Comparison of ENCODE assay signal across 31 cellular contexts in genomic region chr13:32592082-32592481, GRCh38.
"Had no signal": no experiment of that assay in that cellular context is flagged by ENCODE, and none has a peak within 500 bp of the region (broad histone marks: within the 10 kb centered on the region; RNA-seq: fewer than 3 reads in every experiment).

No MANE protein-coding gene starts in this region.

- H3K9me3 ChIP-seq: ovary, psoas muscle, right lobe of liver, sigmoid colon, spleen, suprapubic skin, testis, tibial artery, transverse colon, upper lobe of left lung, vagina had no signal

- H3K4me1 ChIP-seq: parathyroid adenoma had no signal

- H3K36me3 ChIP-seq: neural progenitor cell, ovary, right lobe of liver, sigmoid colon, spleen, suprapubic skin, tibial artery, transverse colon, upper lobe of left lung, vagina had no signal

- H3K4me2 ChIP-seq: neural progenitor cell had no signal

- H3K4me3 Mint-ChIP-seq: natural killer cell treated with Interleukin-12 subunit alpha and Interleukin-12 subunit beta and Interleukin-15 and Interleukin-18, amount 100 ng/mL, for 72 hours; nephron progenitor cell; neural progenitor cell; stimulated activated memory B cell treated with anti-CD40 and anti-IgM and Interleukin-4, amounts not matched to agents 10 μg/mL and 1 μg/mL and 100 μg/mL, for 72 hours; stimulated activated naive CD8-positive, alpha-beta T cell treated with anti-CD3 and anti-CD28 coated beads, Interleukin-15, amount 100 ng/mL, for 72 hours had no signal

- H3K27me3 ChIP-seq: neural progenitor cell, ovary, right lobe of liver, sigmoid colon, spleen, suprapubic skin, testis, tibial artery, transverse colon, upper lobe of left lung, vagina had no signal

- H3K27ac Mint-ChIP-seq: natural killer cell treated with Interleukin-12 subunit alpha and Interleukin-12 subunit beta and Interleukin-15 and Interleukin-18, amount 100 ng/mL, for 72 hours; neural progenitor cell; progenitor cell of endocrine pancreas; stimulated activated memory B cell treated with anti-CD40 and anti-IgM and Interleukin-4, amounts not matched to agents 10 μg/mL and 1 μg/mL and 100 μg/mL, for 72 hours; stimulated activated naive CD8-positive, alpha-beta T cell treated with anti-CD3 and anti-CD28 coated beads, Interleukin-15, amount 100 ng/mL, for 72 hours had no signal

- H3K27me3 Mint-ChIP-seq: naive thymus-derived CD8-positive, alpha-beta T cell; natural killer cell treated with Interleukin-12 subunit alpha and Interleukin-12 subunit beta and Interleukin-15 and Interleukin-18, amount 100 ng/mL, for 72 hours; progenitor cell of endocrine pancreas; stimulated activated memory B cell treated with anti-CD40 and anti-IgM and Interleukin-4, amounts not matched to agents 10 μg/mL and 1 μg/mL and 100 μg/mL, for 72 hours; stimulated activated naive CD8-positive, alpha-beta T cell treated with anti-CD3 and anti-CD28 coated beads, Interleukin-15, amount 100 ng/mL, for 72 hours had no signal

- H3K4me3 ChIP-seq: neural progenitor cell, ovary, psoas muscle, right lobe of liver, sigmoid colon, spleen, suprapubic skin, testis, tibial artery, transverse colon, upper lobe of left lung, vagina had no signal

- H3K9me3 Mint-ChIP-seq: natural killer cell treated with Interleukin-12 subunit alpha and Interleukin-12 subunit beta and Interleukin-15 and Interleukin-18, amount 100 ng/mL, for 72 hours; stimulated activated memory B cell treated with anti-CD40 and anti-IgM and Interleukin-4, amounts not matched to agents 10 μg/mL and 1 μg/mL and 100 μg/mL, for 72 hours; stimulated activated naive CD8-positive, alpha-beta T cell treated with anti-CD3 and anti-CD28 coated beads, Interleukin-15, amount 100 ng/mL, for 72 hours had no signal

- H3K27ac ChIP-seq: neural progenitor cell, ovary, parathyroid adenoma, psoas muscle, right lobe of liver, spleen, suprapubic skin, testis, transverse colon, upper lobe of left lung, vagina had no signal

- H3K36me3 Mint-ChIP-seq: natural killer cell treated with Interleukin-12 subunit alpha and Interleukin-12 subunit beta and Interleukin-15 and Interleukin-18, amount 100 ng/mL, for 72 hours; stimulated activated memory B cell treated with anti-CD40 and anti-IgM and Interleukin-4, amounts not matched to agents 10 μg/mL and 1 μg/mL and 100 μg/mL, for 72 hours had no signal

- H3K9ac ChIP-seq: neural progenitor cell, parathyroid adenoma had no signal

- ATAC-seq: naive thymus-derived CD8-positive, alpha-beta T cell; natural killer cell treated with Interleukin-12 subunit alpha and Interleukin-12 subunit beta and Interleukin-15 and Interleukin-18, amount 100 ng/mL, for 72 hours; psoas muscle; right cardiac atrium; right lobe of liver; stimulated activated memory B cell treated with anti-CD40 and anti-IgM and Interleukin-4, amounts not matched to agents 10 μg/mL and 1 μg/mL and 100 μg/mL, for 72 hours; stimulated activated naive CD8-positive, alpha-beta T cell treated with anti-CD3 and anti-CD28 coated beads, Interleukin-15, amount 100 ng/mL, for 72 hours; stimulated activated naive CD8-positive, alpha-beta T cell treated with anti-CD3 and anti-CD28 coated beads, Interleukin-15, Interleukin-2, amounts not matched to agents 100 U/mL and 50 U/mL, for 24 hours had no signal

- DNase-seq: naive thymus-derived CD8-positive, alpha-beta T cell; nephron progenitor cell; occipital lobe; ovary; posterior cingulate gyrus; psoas muscle; right cardiac atrium; right lobe of liver; sigmoid colon; small intestine; spleen; stimulated activated CD4-positive, alpha-beta T cell treated with anti-CD3 and anti-CD28 coated beads, Interleukin-12 subunit alpha, Interleukin-12 subunit beta, amount 100 ng/mL, for 4 hours; stimulated activated CD4-positive, alpha-beta T cell treated with anti-CD3 and anti-CD28 coated beads, Interleukin-1b, Interleukin-23, amount 100 ng/mL, for 48 hours; stimulated activated CD4-positive, alpha-beta T cell treated with anti-CD3 and anti-CD28 coated beads, Interleukin-4, amount 100 ng/mL, for 1 hour; stimulated activated CD4-positive, alpha-beta T cell treated with anti-CD3 and anti-CD28 coated beads, Interleukin-4, amount 100 ng/mL, for 4 hours; stimulated activated CD8-positive, alpha-beta memory T cell treated with anti-CD3 and anti-CD28 coated beads, Interleukin-4, amount 100 ng/mL, for 48 hours; stimulated activated naive CD4-positive, alpha-beta T cell; stimulated activated naive CD8-positive, alpha-beta T cell treated with anti-CD3 and anti-CD28 coated beads, Interleukin-15, amount 100 ng/mL, for 72 hours; stimulated activated naive CD8-positive, alpha-beta T cell treated with anti-CD3 and anti-CD28 coated beads, Interleukin-15, Interleukin-2, amounts not matched to agents 100 U/mL and 50 U/mL, for 24 hours; substantia nigra; testis; tibial artery; transverse colon; upper lobe of left lung had no signal

- H2AFZ ChIP-seq: neural progenitor cell, parathyroid adenoma had no signal
